In genomic region chr2:200968735-200969134, GRCh38 we compare ENCODE assay signal across 2 cellular contexts.
TF ChIP-seq lines count a peak whose summit lies in the region.

No MANE protein-coding gene starts in this region.

TF ChIP-seq in SK-N-SH, 30 proteins besides CTCF, POLR2A, EP300 and RAD21 (continued from another document):
- TF ChIP-seq, protein P1, sequence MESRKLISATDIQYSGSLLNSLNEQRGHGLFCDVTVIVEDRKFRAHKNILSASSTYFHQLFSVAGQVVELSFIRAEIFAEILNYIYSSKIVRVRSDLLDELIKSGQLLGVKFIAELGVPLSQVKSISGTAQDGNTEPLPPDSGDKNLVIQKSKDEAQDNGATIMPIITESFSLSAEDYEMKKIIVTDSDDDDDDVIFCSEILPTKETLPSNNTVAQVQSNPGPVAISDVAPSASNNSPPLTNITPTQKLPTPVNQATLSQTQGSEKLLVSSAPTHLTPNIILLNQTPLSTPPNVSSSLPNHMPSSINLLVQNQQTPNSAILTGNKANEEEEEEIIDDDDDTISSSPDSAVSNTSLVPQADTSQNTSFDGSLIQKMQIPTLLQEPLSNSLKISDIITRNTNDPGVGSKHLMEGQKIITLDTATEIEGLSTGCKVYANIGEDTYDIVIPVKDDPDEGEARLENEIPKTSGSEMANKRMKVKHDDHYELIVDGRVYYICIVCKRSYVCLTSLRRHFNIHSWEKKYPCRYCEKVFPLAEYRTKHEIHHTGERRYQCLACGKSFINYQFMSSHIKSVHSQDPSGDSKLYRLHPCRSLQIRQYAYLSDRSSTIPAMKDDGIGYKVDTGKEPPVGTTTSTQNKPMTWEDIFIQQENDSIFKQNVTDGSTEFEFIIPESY (IDR thresholded peaks at IDR 0.05; ENCODE audit: borderline replicate concordance, low read depth), result no peak
- TF ChIP-seq POLR2AphosphoS5 (IDR thresholded peaks at IDR 0.05; ENCODE audit: low read depth, low read length), result no peak
- TF ChIP-seq FOXM1 (IDR thresholded peaks at IDR 0.05; ENCODE audit: low read depth), result no peak
- no peak for TF ChIP-seq PBX3 (IDR thresholded peaks at IDR 0.05)

TF ChIP-seq in SK-N-SH treated with all-trans-retinoic acid at 6 μM for 48 hours, 23 proteins besides CTCF, POLR2A, EP300 and RAD21 (continued from another document):
- TF ChIP-seq, protein P2, sequence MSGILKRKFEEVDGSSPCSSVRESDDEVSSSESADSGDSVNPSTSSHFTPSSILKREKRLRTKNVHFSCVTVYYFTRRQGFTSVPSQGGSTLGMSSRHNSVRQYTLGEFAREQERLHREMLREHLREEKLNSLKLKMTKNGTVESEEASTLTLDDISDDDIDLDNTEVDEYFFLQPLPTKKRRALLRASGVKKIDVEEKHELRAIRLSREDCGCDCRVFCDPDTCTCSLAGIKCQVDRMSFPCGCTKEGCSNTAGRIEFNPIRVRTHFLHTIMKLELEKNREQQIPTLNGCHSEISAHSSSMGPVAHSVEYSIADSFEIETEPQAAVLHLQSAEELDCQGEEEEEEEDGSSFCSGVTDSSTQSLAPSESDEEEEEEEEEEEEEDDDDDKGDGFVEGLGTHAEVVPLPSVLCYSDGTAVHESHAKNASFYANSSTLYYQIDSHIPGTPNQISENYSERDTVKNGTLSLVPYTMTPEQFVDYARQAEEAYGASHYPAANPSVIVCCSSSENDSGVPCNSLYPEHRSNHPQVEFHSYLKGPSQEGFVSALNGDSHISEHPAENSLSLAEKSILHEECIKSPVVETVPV (CRISPR knock-in tag; IDR thresholded peaks at IDR 0.05), result no peak
- TF ChIP-seq TOX (CRISPR knock-in tag; IDR thresholded peaks at IDR 0.05; ENCODE audit: borderline replicate concordance) (no peak), ISL1 (CRISPR knock-in tag; IDR thresholded peaks at IDR 0.05) (no peak), PPARA (CRISPR knock-in tag; IDR thresholded peaks at IDR 0.05; ENCODE audit: borderline replicate concordance) (no peak), POU6F1 (CRISPR knock-in tag; IDR thresholded peaks at IDR 0.05; ENCODE audit: borderline replicate concordance, low read depth) (no peak), ZFP3 (CRISPR knock-in tag; IDR thresholded peaks at IDR 0.05) (no peak), OSR1 (CRISPR knock-in tag; IDR thresholded peaks at IDR 0.05) (no peak), BACH2 (CRISPR knock-in tag; IDR thresholded peaks at IDR 0.05; ENCODE audit: borderline replicate concordance) (no peak)
TF ChIP-seq in SK-N-SH treated with all-trans-retinoic acid at 6 μM for 48 hours: peak in this region for 0.
